Comparison of ENCODE assay signal across 9 cellular contexts in the genomic region with DNA sequence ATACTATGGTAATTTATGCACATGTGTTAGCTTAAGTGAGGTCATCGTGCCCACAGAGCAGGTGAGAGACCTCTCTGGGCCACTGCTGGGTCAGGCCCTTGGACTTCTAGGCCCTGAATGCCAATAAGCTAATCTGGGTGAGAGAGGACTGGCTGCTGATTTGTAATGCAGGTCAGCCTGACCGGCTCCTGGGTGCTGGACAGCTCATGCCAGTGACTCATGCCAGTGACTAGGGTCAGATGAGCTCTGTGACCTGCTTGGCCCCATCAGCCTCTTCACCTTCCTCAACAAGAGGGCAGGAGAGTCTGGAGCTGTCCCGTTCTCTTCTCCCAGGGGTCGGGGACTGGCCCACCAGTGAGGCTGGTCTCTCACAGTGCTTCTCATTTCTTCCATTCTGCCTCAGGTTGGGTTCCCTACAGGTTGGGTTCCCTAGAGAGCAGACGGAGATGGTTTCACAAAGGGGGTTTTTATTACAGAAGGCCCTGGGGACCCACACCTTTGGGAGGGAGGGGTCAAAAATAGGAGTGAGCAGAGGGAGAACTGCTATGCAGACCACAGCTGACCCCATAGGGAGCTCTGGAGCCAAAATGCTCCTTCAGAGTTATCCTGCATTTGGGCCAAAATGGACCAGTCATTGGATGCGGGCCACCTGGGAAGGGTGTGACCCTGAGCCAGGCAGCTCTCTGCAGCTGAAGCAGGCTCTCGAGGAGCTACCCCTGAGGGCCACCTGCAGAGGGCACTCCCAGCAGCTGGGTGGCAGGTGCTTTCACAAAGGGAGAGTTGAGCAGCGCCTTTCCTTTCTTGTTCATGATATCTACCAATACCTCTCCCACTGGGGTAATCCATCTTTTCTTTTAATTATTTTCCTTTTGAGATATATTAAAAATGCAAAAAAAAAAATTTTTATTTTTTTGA. TPM values are rescaled to one million over a fixed set of nuclear protein-coding genes. Genes with fewer than 3 reads are reported as not detected.
DNase-seq lines count a peak whose midpoint lies in the region; ATAC-seq and TF ChIP-seq lines count a peak whose summit lies in the region.
"Had no signal": no experiment of that assay in that cellular context is flagged by ENCODE, and none has a peak within 500 bp of the region (broad histone marks: within the 10 kb centered on the region; RNA-seq: fewer than 3 reads in every experiment).

No MANE protein-coding gene starts in this region.

- peaks cover 6% of the 10 kb centered on the region for H3K4me1 Mint-ChIP-seq in WTC11
- H3K4me1 Mint-ChIP-seq in naive thymus-derived CD8-positive, alpha-beta T cell: peaks cover 11 to 36% (median 19%) of the 10 kb centered on the region in 4 donors

- TF ChIP-seq CTCF in WTC11 (IDR thresholded peaks at IDR 0.05) (no peak), coronary artery (IDR thresholded peaks at IDR 0.05) (no peak)

- no peaks in the 10 kb centered on the region for H3K9me3 ChIP-seq in MG63

- H3K27me3 ChIP-seq in MG63: no peaks in the 10 kb centered on the region

- CTCF ChIA-PET in WTC11 (lab: Charles Lee): interaction anchor here (0.6 to 1.6 kb wide), 14 partner anchors 8 to 313 kb away, joined by 3 to 8 read pairs (median 4); no protein-coding TSS in a partner anchor

- ATAC-seq in WTC11 (peak; percentile 43), GM18498 (IDR thresholded peaks at IDR 0.05; ENCODE audit: unreplicated experiment) (no peak)
- peak; percentile 49 to 67 for ATAC-seq in naive thymus-derived CD8-positive, alpha-beta T cell

- TF ChIP-seq POLR2A in erythroblast (IDR thresholded peaks at IDR 0.05; ENCODE audit: low read length): no peak

- H3K27ac ChIP-seq in coronary artery: no peak overlapping the region

- H3K27me3 Mint-ChIP-seq in WTC11 (ENCODE audit: low read depth): peaks cover 41% of the 10 kb centered on the region
- no peaks in the 10 kb centered on the region for H3K27me3 Mint-ChIP-seq in naive thymus-derived CD8-positive, alpha-beta T cell

- peaks cover 3% of the 10 kb centered on the region for H3K36me3 Mint-ChIP-seq in WTC11
- H3K36me3 Mint-ChIP-seq in naive thymus-derived CD8-positive, alpha-beta T cell: peaks cover 0 to 4% (median 2%) of the 10 kb centered on the region in 3 donors

- no peak overlapping the region for H3K4me3 Mint-ChIP-seq in WTC11
- peak overlapping the region in 1 of 10 donors; percentile 20 for H3K4me3 Mint-ChIP-seq in naive thymus-derived CD8-positive, alpha-beta T cell

- peaks cover 3% of the 10 kb centered on the region for H3K9me3 Mint-ChIP-seq in WTC11
- no peaks in the 10 kb centered on the region for H3K9me3 Mint-ChIP-seq in naive thymus-derived CD8-positive, alpha-beta T cell

- H3K27ac Mint-ChIP-seq in WTC11: no peak overlapping the region
- H3K27ac Mint-ChIP-seq in naive thymus-derived CD8-positive, alpha-beta T cell: peak overlapping the region in 2 of 10 donors; percentile 52 to 76

- DNase-seq in NCI-H1092 treated with DMSO at 0.1 percent for 48 hours (lab: John Stamatoyannopoulos, UW) (peak; percentile 10), NCI-H1092 (lab: John Stamatoyannopoulos, UW) (no peak), MG63 (peak; percentile 73), WTC11 (ENCODE audit: low spot score) (no peak), coronary artery (ENCODE audit: low spot score) (no peak), erythroblast (lab: John Stamatoyannopoulos, UW) (no peak)
- peak; percentile 30 to 83 (median 54) for DNase-seq in naive thymus-derived CD8-positive, alpha-beta T cell

- H3K4me3 ChIP-seq in MG63 (no peak overlapping the region), coronary artery (no peak overlapping the region)

- H3K36me3 ChIP-seq in MG63: no peaks in the 10 kb centered on the region

- POLR2A ChIA-PET in WTC11 (lab: Charles Lee): no interaction called here
- POLR2A ChIA-PET in naive thymus-derived CD8-positive, alpha-beta T cell (lab: Charles Lee): interaction anchor here (0.6 to 5.6 kb wide), 9 partner anchors 9 to 103 kb away, joined by 3 to 63 read pairs (median 3); no protein-coding TSS in a partner anchor

TF ChIP-seq in WTC11, 78 proteins besides CTCF, POLR2A, EP300 and RAD21:
- no peak for TF ChIP-seq FOXJ3 (CRISPR knock-in tag; IDR thresholded peaks at IDR 0.05; ENCODE audit: borderline replicate concordance)
- TF ChIP-seq ZNF423 (CRISPR knock-in tag; IDR thresholded peaks at IDR 0.05): peak; percentile 13; the same call in 1 of the 2 replicates
TF ChIP-seq in WTC11: peak in this region for 1.

RNA-seq across cellular contexts. Expression of a gene that starts 2.2 kb away (rescaled TPM):
- total RNA-seq in MG63 (2014; rRNA removed; shearing (Covaris generic); ENCODE audit: low replicate concordance): not detected in 2 replicates
- total RNA-seq in WTC11 (2021): not detected in 3 replicates
- 1 to 10 TPM; 2.2 to 2.6 TPM for total RNA-seq in naive thymus-derived CD8-positive, alpha-beta T cell
- 1 to 10 TPM in 1 of 3 donors, under 1 TPM in 2; 0.53 to 2.2 (median 0.91) TPM for polyA plus RNA-seq in naive thymus-derived CD8-positive, alpha-beta T cell
- total RNA-seq: endothelial cell of umbilical vein had no signal
- polyA plus RNA-seq: endothelial cell of umbilical vein had no signal

RNA-seq across cellular contexts. Expression of a gene that starts 15.3 kb away (rescaled TPM):
- total RNA-seq in MG63 (2014; rRNA removed; shearing (Covaris generic); ENCODE audit: low replicate concordance): not detected in 2 replicates
- 0.32 to 0.50 TPM (median 0.34 TPM) in 3 replicates for total RNA-seq in WTC11 (2021)
- not detected for total RNA-seq in naive thymus-derived CD8-positive, alpha-beta T cell
- polyA plus RNA-seq in naive thymus-derived CD8-positive, alpha-beta T cell: not detected
- total RNA-seq: endothelial cell of umbilical vein had no signal
- polyA plus RNA-seq: endothelial cell of umbilical vein had no signal

RNA-seq across cellular contexts. Expression of a gene that starts 23.4 kb away (rescaled TPM):
- total RNA-seq in MG63 (2014; rRNA removed; shearing (Covaris generic); ENCODE audit: low replicate concordance): 44.1 and 63.8 TPM in 2 replicates
- 105 to 111 TPM (median 110 TPM) in 3 replicates for total RNA-seq in WTC11 (2021)
- total RNA-seq in naive thymus-derived CD8-positive, alpha-beta T cell: 10 to 100 TPM; 27.6 to 28.4 TPM
- 10 to 100 TPM; 59.2 to 81.8 (median 75.6) TPM for polyA plus RNA-seq in naive thymus-derived CD8-positive, alpha-beta T cell

RNA-seq across cellular contexts. Expression of a gene that starts 25.8 kb away (rescaled TPM):
- total RNA-seq in MG63 (2014; rRNA removed; shearing (Covaris generic); ENCODE audit: low replicate concordance): not detected in 2 replicates
- 0.44 to 1.1 TPM (median 0.50 TPM) in 3 replicates for total RNA-seq in WTC11 (2021)
- total RNA-seq in naive thymus-derived CD8-positive, alpha-beta T cell: 1 to 10 TPM; 1.5 to 1.9 TPM
- polyA plus RNA-seq in naive thymus-derived CD8-positive, alpha-beta T cell: not detected
- polyA plus RNA-seq: endothelial cell of umbilical vein had no signal

Comparison
In these comparisons a context has a peak if more than half of its experiments do, and no peak if none do; other contexts are left out.
1. DNase-seq: peak in NCI-H1092 treated with DMSO at 0.1 percent for 48 hours (single experiment), MG63 (single experiment) and naive thymus-derived CD8-positive, alpha-beta T cell (10 of 10); none in NCI-H1092 (single experiment), WTC11 (single experiment), coronary artery (single experiment) and erythroblast (0 of 2).